15 cellular contexts compared by ENCODE assay signal in genomic region chr11:114977596-114977995, GRCh38.
"Had no signal": no experiment of that assay in that cellular context is flagged by ENCODE, and none has a peak within 500 bp of the region (broad histone marks: within the 10 kb centered on the region; RNA-seq: fewer than 3 reads in every experiment).

No MANE protein-coding gene starts in this region.

- H3K9me3 ChIP-seq: esophagus muscularis mucosa, heart right ventricle, left ventricle myocardium inferior, prostate gland, transverse colon, vagina had no signal

- ATAC-seq: right cardiac atrium; stimulated activated naive CD8-positive, alpha-beta T cell treated with anti-CD3 and anti-CD28 coated beads, Interleukin-15, Interleukin-2, amounts not matched to agents 100 U/mL and 50 U/mL, for 24 hours had no signal

- H3K36me3 ChIP-seq: esophagus muscularis mucosa, heart right ventricle, left ventricle myocardium inferior, prostate gland, transverse colon, vagina had no signal

- H3K4me3 ChIP-seq: esophagus muscularis mucosa, heart right ventricle, left ventricle myocardium inferior, prostate gland, transverse colon, vagina had no signal

- DNase-seq: activated CD4-positive, alpha-beta T cell treated with anti-CD3 and anti-CD28 coated beads, Interleukin-2, amount 50 U/mL, for 4 hours; activated T-cell treated with anti-CD3 and anti-CD28 coated beads for 4 hours; dermis blood vessel endothelial cell; effector memory CD4-positive, alpha-beta T cell; heart right ventricle; kidney glomerular epithelial cell; left ventricle myocardium inferior; right cardiac atrium; stimulated activated CD4-positive, alpha-beta T cell treated with anti-CD3 and anti-CD28 coated beads, Interleukin-2, amount 100 ng/mL, for 24 hours; stimulated activated naive CD8-positive, alpha-beta T cell treated with anti-CD3 and anti-CD28 coated beads, Interleukin-15, Interleukin-2, amounts not matched to agents 100 U/mL and 50 U/mL, for 24 hours; substantia nigra; transverse colon had no signal

- H3K27me3 ChIP-seq: heart right ventricle, vagina had no signal

- H3K27ac ChIP-seq: esophagus muscularis mucosa, heart right ventricle, left ventricle myocardium inferior, prostate gland, transverse colon, vagina had no signal

- H3K4me1 ChIP-seq: esophagus muscularis mucosa, heart right ventricle, prostate gland, transverse colon had no signal
